10 cellular contexts compared by ENCODE assay signal in genomic region chr15:37133619-37134018, GRCh38. TPM values are rescaled to one million over a fixed set of nuclear protein-coding genes. Genes with fewer than 3 reads are reported as not detected.
DNase-seq lines count a peak whose midpoint lies in the region; ATAC-seq, FAIRE-seq and TF ChIP-seq lines count a peak whose summit lies in the region.
"Had no signal": no experiment of that assay in that cellular context is flagged by ENCODE, and none has a peak within 500 bp of the region (broad histone marks: within the 10 kb centered on the region; RNA-seq: fewer than 3 reads in every experiment).

No MANE protein-coding gene starts in this region.

- intact Hi-C loops in pancreas (cut with DNase I) = no loop called here

- WGBS in pancreas, 2 donors = 0% methylated on average over 1 of the region's 1 CpG

- no peaks in the 10 kb centered on the region for H3K36me3 ChIP-seq in pancreas
- H3K36me3 ChIP-seq: tibial nerve had no signal

- H3K27me3 ChIP-seq in pancreas = peaks cover 0 to 4% (median 0%) of the 10 kb centered on the region in 4 donors

- ATAC-seq in pancreas (peak; percentile 48 to 78 (median 58)), GM21390 (IDR thresholded peaks at IDR 0.05; ENCODE audit: unreplicated experiment) (no peak)

- no peaks in the 10 kb centered on the region for H3K9me3 ChIP-seq in pancreas
- H3K9me3 ChIP-seq: tibial nerve had no signal

- H3K4me1 ChIP-seq in pancreas = peaks cover 0 to 3% (median 0%) of the 10 kb centered on the region in 3 donors
- H3K4me1 ChIP-seq: tibial nerve had no signal

- no peak overlapping the region for H3K4me3 ChIP-seq in pancreas
- H3K4me3 ChIP-seq: tibial nerve had no signal

- DNase-seq in ELR (ENCODE audit: low read depth) (peak; percentile 54), NCI-H524 treated with DMSO at 0.1 percent for 48 hours (lab: John Stamatoyannopoulos, UW) (peak; percentile 14), dermis blood vessel endothelial cell (peak; percentile 21), pancreas (no peak), SKM-1 (lab: John Stamatoyannopoulos, UW; ENCODE audit: unreplicated experiment) (no peak), germinal center (ENCODE audit: low spot score) (no peak)
- no peak for DNase-seq in stimulated activated CD4-positive, alpha-beta T cell treated with anti-CD3 and anti-CD28 coated beads, Interleukin-4, amount 100 ng/mL, for 4 hours
- DNase-seq: activated B cell treated with CpG ODN at 0.5 μM for 24 hours had no signal

- no peak overlapping the region for H3K27ac ChIP-seq in pancreas
- H3K27ac ChIP-seq: tibial nerve had no signal

- peak; percentile 67 for FAIRE-seq in pancreas (lab: Jason Lieb, UNC)

- TF ChIP-seq CTCF in pancreas (IDR thresholded peaks at IDR 0.05) = peak in 1 of 4 donors; percentile 10

RNA-seq across cellular contexts. Expression of gene MEIS2, which starts 33.3 kb away (rescaled TPM):
- total RNA-seq in dermis blood vessel endothelial cell = 12.9 and 13.8 TPM in 2 replicates
- total RNA-seq in pancreas = 10 to 100 TPM in 5 of 6 donors, 1 to 10 TPM in 1; 9.1 to 24.1 (median 14.8) TPM
- 10 to 100 TPM; 10.7 to 30.5 TPM for polyA plus RNA-seq in pancreas

Comparison
In these comparisons a context has a peak if more than half of its experiments do, and no peak if none do; other contexts are left out.
1. DNase-seq: peak in ELR (single experiment), NCI-H524 treated with DMSO at 0.1 percent for 48 hours (single experiment) and dermis blood vessel endothelial cell (single experiment); none in pancreas (0 of 6), SKM-1 (single experiment), germinal center (single experiment) and stimulated activated CD4-positive, alpha-beta T cell treated with anti-CD3 and anti-CD28 coated beads, Interleukin-4, amount 100 ng/mL, for 4 hours (0 of 2).